In genomic region chr20:58239216-58239615, GRCh38 we compare ENCODE assay signal across 1 cellular context.
TF ChIP-seq lines count a peak whose summit lies in the region.

No MANE protein-coding gene starts in this region.

TF ChIP-seq in SK-N-SH, 30 proteins besides CTCF, POLR2A, EP300 and RAD21:
- TF ChIP-seq FOXJ3 (CRISPR knock-in tag; IDR thresholded peaks at IDR 0.05): no peak
- no peak for TF ChIP-seq USF2 (IDR thresholded peaks at IDR 0.05; ENCODE audit: borderline replicate concordance, low read depth, low read length)
- TF ChIP-seq FOSL2 (IDR thresholded peaks at IDR 0.05; ENCODE audit: borderline replicate concordance, low read depth): peak; percentile 9; the same call in 1 of the 2 replicates
- no peak for TF ChIP-seq TAF1 (IDR thresholded peaks at IDR 0.05; ENCODE audit: borderline replicate concordance, low read depth, low read length)
- no peak for TF ChIP-seq ZBTB33 (IDR thresholded peaks at IDR 0.05; ENCODE audit: borderline replicate concordance, low read depth)
